In the genomic region with DNA sequence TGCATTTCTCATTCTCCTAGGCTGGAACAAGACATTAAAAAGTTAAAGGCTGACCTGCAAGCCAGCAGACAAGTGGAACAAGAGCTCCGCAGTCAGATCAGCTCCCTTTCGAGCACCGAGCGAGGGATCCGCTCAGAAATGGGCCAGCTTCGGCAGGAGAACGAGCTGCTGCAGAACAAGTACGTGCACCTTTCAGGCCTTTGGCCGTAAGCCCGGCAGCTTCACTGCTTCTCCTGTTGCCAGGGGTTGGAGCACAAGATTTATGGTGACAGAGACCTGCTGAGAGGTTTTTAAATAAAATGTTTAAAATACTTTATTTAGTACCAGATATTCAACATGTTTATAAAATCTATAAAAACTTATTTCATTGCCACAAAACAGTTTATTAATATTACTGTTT, we compare ENCODE assay signal across 16 cellular contexts. TPM values are rescaled to one million over a fixed set of nuclear protein-coding genes. Genes with fewer than 3 reads are reported as not detected.
DNase-seq lines count a peak whose midpoint lies in the region; ATAC-seq, FAIRE-seq and TF ChIP-seq lines count a peak whose summit lies in the region.
"Had no signal": no experiment of that assay in that cellular context is flagged by ENCODE, and none has a peak within 500 bp of the region (broad histone marks: within the 10 kb centered on the region; RNA-seq: fewer than 3 reads in every experiment).

No MANE protein-coding gene starts in this region.

- TF ChIP-seq POLR2A in stomach (IDR thresholded peaks at IDR 0.05): no peak

- TF ChIP-seq EP300 in stomach (IDR thresholded peaks at IDR 0.05): no peak

- 67% methylated on average over 10 of the region's 10 CpGs for WGBS in right cardiac atrium
- WGBS in stomach, 5 donors: 28 to 60% (median 40%) methylated on average over 10 of the region's 10 CpGs

- peaks cover 5% of the 10 kb centered on the region for H3K4me1 Mint-ChIP-seq in activated T-helper 17 cell treated with anti-CD3 and anti-CD28 coated beads, Interleukin-2, amount 50 U/mL, for 72 hours

- H3K9me3 ChIP-seq in Karpas-422 (ENCODE audit: low read length) (no peaks in the 10 kb centered on the region), right cardiac atrium (ENCODE audit: control insufficient read depth, low read length) (no peaks in the 10 kb centered on the region), stomach (no peaks in the 10 kb centered on the region)
- H3K9me3 ChIP-seq: BLaER1 treated with 17β-estradiol and CSF1 and Interleukin-3, amounts not matched to agents 10 nM and 100 nM; spleen had no signal

- peak overlapping the region; percentile 61 for H3K27ac Mint-ChIP-seq in activated T-helper 17 cell treated with anti-CD3 and anti-CD28 coated beads, Interleukin-2, amount 50 U/mL, for 72 hours
- H3K27ac Mint-ChIP-seq: activated T-cell treated with anti-CD3 and anti-CD28 coated beads, Interleukin-2, amount 50 U/mL, for 72 hours; neural progenitor cell had no signal

- no peaks in the 10 kb centered on the region for H4K20me1 ChIP-seq in Karpas-422 (ENCODE audit: insufficient read depth, low read depth, low read length)

- peak overlapping the region; percentile 83 for H3K27ac ChIP-seq in Karpas-422 (ENCODE audit: low read length)
- H3K27ac ChIP-seq in right cardiac atrium (ENCODE audit: low read length): peak overlapping the region; percentile 25
- peak overlapping the region in 2 of 5 donors; percentile 1 to 23 for H3K27ac ChIP-seq in stomach
- H3K27ac ChIP-seq: BLaER1 treated with 17β-estradiol and CSF1 and Interleukin-3, amounts not matched to agents 10 nM and 100 nM; neural progenitor cell; SK-N-MC; spleen had no signal

- FAIRE-seq in HTR-8/SVneo (lab: Jason Lieb, UNC): no peak

- H3K27me3 ChIP-seq in Karpas-422 (ENCODE audit: low read length) (no peaks in the 10 kb centered on the region), right cardiac atrium (ENCODE audit: control insufficient read depth, insufficient read depth) (no peaks in the 10 kb centered on the region), stomach (no peaks in the 10 kb centered on the region)
- H3K27me3 ChIP-seq: BLaER1 treated with 17β-estradiol and CSF1 and Interleukin-3, amounts not matched to agents 10 nM and 100 nM; neural progenitor cell; spleen had no signal

- H2AFZ ChIP-seq in Karpas-422 (ENCODE audit: low read length): no peak overlapping the region
- H2AFZ ChIP-seq: neural progenitor cell had no signal

- DNase-seq in Karpas-422 (no peak), right cardiac atrium (peak; percentile 47 to 84 (median 83)), stomach (peak; percentile 71), NCI-H524 treated with DMSO at 0.1 percent for 48 hours (lab: John Stamatoyannopoulos, UW) (no peak), RPMI8226 (no peak), HTR-8/SVneo (ENCODE audit: insufficient read length, low spot score) (no peak)
- DNase-seq: activated CD4-positive, alpha-beta T cell treated with anti-CD3 and anti-CD28 coated beads, Interleukin-2, amount 50 U/mL, for 48 hours; activated T-cell treated with anti-CD3 and anti-CD28 coated beads, Interleukin-2, amount 50 U/mL, for 72 hours; cortex of kidney; EL; spleen had no signal

- H3K36me3 Mint-ChIP-seq in activated T-helper 17 cell treated with anti-CD3 and anti-CD28 coated beads, Interleukin-2, amount 50 U/mL, for 72 hours (ENCODE audit: low read depth): peaks cover 48% of the 10 kb centered on the region
- H3K36me3 Mint-ChIP-seq: neural progenitor cell had no signal

- no peak overlapping the region for H3K9ac ChIP-seq in Karpas-422 (ENCODE audit: low read length)
- H3K9ac ChIP-seq: BLaER1 treated with 17β-estradiol and CSF1 and Interleukin-3, amounts not matched to agents 10 nM and 100 nM; neural progenitor cell had no signal

- intact Hi-C loops in right cardiac atrium (cut with DNase I): loop anchor here in 1 of 4 donors (10.0 kb wide), 1 partner anchor 49 kb away; the partner anchor contains the start of gene MACO1
- intact Hi-C loops in stomach (cut with DNase I; ENCODE audit: low total_unique reads): no loop called here

- ATAC-seq in activated T-helper 17 cell treated with anti-CD3 and anti-CD28 coated beads, Interleukin-2, amount 50 U/mL, for 72 hours (replicated peaks): no peak
- peak; percentile 40 to 77 for ATAC-seq in right cardiac atrium
- ATAC-seq: activated T-cell treated with anti-CD3 and anti-CD28 coated beads, Interleukin-2, amount 50 U/mL, for 72 hours had no signal

- TF ChIP-seq CTCF in stomach (IDR thresholded peaks at IDR 0.05): no peak

- H3K9me2 ChIP-seq in Karpas-422 (replicated peaks; ENCODE audit: insufficient read depth, low read length): no peaks in the 10 kb centered on the region

- peaks cover 73% of the 10 kb centered on the region for H3K4me1 ChIP-seq in Karpas-422 (ENCODE audit: low read length)
- peaks cover 5% of the 10 kb centered on the region for H3K4me1 ChIP-seq in right cardiac atrium (ENCODE audit: control insufficient read depth, insufficient read depth, low read length)
- peaks cover 0 to 25% (median 15%) of the 10 kb centered on the region in 4 donors for H3K4me1 ChIP-seq in stomach

- no peak overlapping the region for H3K4me3 Mint-ChIP-seq in activated T-helper 17 cell treated with anti-CD3 and anti-CD28 coated beads, Interleukin-2, amount 50 U/mL, for 72 hours
- H3K4me3 Mint-ChIP-seq: activated T-cell treated with anti-CD3 and anti-CD28 coated beads, Interleukin-2, amount 50 U/mL, for 72 hours; memory B cell; neural progenitor cell had no signal

- H3K4me3 ChIP-seq in Karpas-422 (ENCODE audit: low read length) (no peak overlapping the region), right cardiac atrium (ENCODE audit: low read length) (no peak overlapping the region), stomach (no peak overlapping the region)
- H3K4me3 ChIP-seq: BLaER1 treated with 17β-estradiol and CSF1 and Interleukin-3, amounts not matched to agents 10 nM and 100 nM; neural progenitor cell; SK-N-MC; spleen had no signal

- peaks cover 73% of the 10 kb centered on the region for H3K79me2 ChIP-seq in Karpas-422 (ENCODE audit: low read length)

- H3K36me3 ChIP-seq in Karpas-422 (ENCODE audit: insufficient read depth, low read length) (peaks cover 17% of the 10 kb centered on the region; the same call in 1 of the 2 replicates), stomach (peaks cover 7 to 54% (median 43%) of the 10 kb centered on the region in 4 donors)
- H3K36me3 ChIP-seq: neural progenitor cell had no signal

- H3K27me3 Mint-ChIP-seq in activated T-helper 17 cell treated with anti-CD3 and anti-CD28 coated beads, Interleukin-2, amount 50 U/mL, for 72 hours: no peaks in the 10 kb centered on the region
- H3K27me3 Mint-ChIP-seq: memory B cell had no signal

- no peak overlapping the region for H3K4me2 ChIP-seq in Karpas-422 (ENCODE audit: low read depth, low read length, poor library complexity, severe bottlenecking)
- H3K4me2 ChIP-seq: BLaER1 treated with 17β-estradiol and CSF1 and Interleukin-3, amounts not matched to agents 10 nM and 100 nM; neural progenitor cell had no signal

- H3K9me3 Mint-ChIP-seq in activated T-helper 17 cell treated with anti-CD3 and anti-CD28 coated beads, Interleukin-2, amount 50 U/mL, for 72 hours: no peaks in the 10 kb centered on the region
- H3K9me3 Mint-ChIP-seq: activated T-cell treated with anti-CD3 and anti-CD28 coated beads, Interleukin-2, amount 50 U/mL, for 72 hours; memory B cell; neural progenitor cell had no signal

RNA-seq across cellular contexts. Expression of gene MACO1, which starts 53.4 kb away (rescaled TPM):
- 29.7 and 31.4 TPM in 2 replicates for total RNA-seq in Karpas-422 (2014; rRNA removed; shearing (Covaris generic); ENCODE audit: low replicate concordance)
- total RNA-seq in activated T-helper 17 cell treated with anti-CD3 and anti-CD28 coated beads, Interleukin-2, amount 50 U/mL, for 72 hours: 10 to 100 TPM; 12.4 to 18.8 TPM
- total RNA-seq in right cardiac atrium (10 to 100 TPM; 16.1 to 20.2 (median 17.4) TPM), stomach (10 to 100 TPM in 4 of 5 donors, 1 to 10 TPM in 1; 4.9 to 19.8 (median 14.8) TPM)
- polyA plus RNA-seq in right cardiac atrium (8.8 TPM), stomach (1 to 10 TPM; 5.4 to 9.3 (median 5.7) TPM)

RNA-seq across cellular contexts. Expression of gene LDLRAP1, which starts 59.3 kb away (rescaled TPM):
- not detected in 2 replicates for total RNA-seq in Karpas-422 (2014; rRNA removed; shearing (Covaris generic); ENCODE audit: low replicate concordance)
- 10 to 100 TPM in 1 of 2 donors, 1 to 10 TPM in 1; 6.7 to 10.3 TPM for total RNA-seq in activated T-helper 17 cell treated with anti-CD3 and anti-CD28 coated beads, Interleukin-2, amount 50 U/mL, for 72 hours
- 10 to 100 TPM in 1 of 4 donors, 1 to 10 TPM in 3; 7.6 to 10.2 (median 9.2) TPM for total RNA-seq in right cardiac atrium
- polyA plus RNA-seq in right cardiac atrium: 6.0 TPM
- total RNA-seq in stomach: 10 to 100 TPM in 4 of 5 donors, not detected in 1; 10.6 to 73.7 (median 39.8) TPM
- polyA plus RNA-seq in stomach: 10 to 100 TPM; 13.3 to 17.6 (median 15.7) TPM

Comparison
In these comparisons a context has a peak if more than half of its experiments do, and no peak if none do; other contexts are left out.
1. DNase-seq: peak in right cardiac atrium (3 of 3) and stomach (single experiment); none in Karpas-422 (single experiment), NCI-H524 treated with DMSO at 0.1 percent for 48 hours (single experiment), RPMI8226 (single experiment) and HTR-8/SVneo (single experiment).